In the genomic region with DNA sequence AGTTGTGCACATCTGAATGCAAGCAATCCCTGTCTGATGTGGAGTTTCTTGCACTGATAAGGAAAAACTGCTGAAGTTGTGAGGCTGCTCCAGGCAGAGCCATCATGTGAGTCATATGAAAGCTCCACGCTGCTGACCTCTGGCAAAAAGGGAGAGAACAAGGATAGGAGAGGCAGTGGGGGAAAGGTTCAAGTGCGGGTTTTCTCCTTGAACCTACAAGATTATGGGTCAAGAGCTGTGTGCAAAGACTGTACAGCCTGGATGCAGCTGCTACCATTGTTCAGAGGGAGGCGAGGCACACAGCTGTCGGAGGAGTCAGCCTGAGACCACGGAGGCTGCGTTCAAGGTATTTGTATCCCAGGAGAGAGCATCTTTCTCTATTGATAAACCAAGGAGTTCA, we compare ENCODE assay signal across 9 cellular contexts. TPM values are rescaled to one million over a fixed set of nuclear protein-coding genes. Genes with fewer than 3 reads are reported as not detected.
A peak's percentile ranks its signal among the peaks of the same experiment; 100 is the strongest.
DNase-seq lines count a peak whose midpoint lies in the region; ATAC-seq and TF ChIP-seq lines count a peak whose summit lies in the region.
"Had no signal": no experiment of that assay in that cellular context is flagged by ENCODE, and none has a peak within 500 bp of the region (broad histone marks: within the 10 kb centered on the region; RNA-seq: fewer than 3 reads in every experiment).

TSS of gene CDK15 (plus strand) at position 96 of the 400 bp plus-strand sequence. CDS start at position 224, 128 bp downstream.

- no peaks in the 10 kb centered on the region for H3K4me1 ChIP-seq in foreskin keratinocyte
- peaks cover 23% of the 10 kb centered on the region for H3K4me1 ChIP-seq in Caco-2

- no peak within 1 kb of the TSS for H3K27ac Mint-ChIP-seq in Caco-2 (ENCODE audit: unreplicated experiment)
- no peak within 1 kb of the TSS for H3K27ac Mint-ChIP-seq in activated T-cell treated with anti-CD3 and anti-CD28 coated beads, Interleukin-2, amount 50 U/mL, for 72 hours
- H3K27ac Mint-ChIP-seq: activated CD4-positive, alpha-beta T cell treated with anti-CD3 and anti-CD28 coated beads, Interleukin-2, amount 10 ng/mL, durations not matched to agents 7 days and 5 days had no signal

- DNase-seq in EH (ENCODE audit: low read depth): peak; percentile 70
- DNase-seq in SK-N-MC (ENCODE audit: low read depth, low spot score): no peak
- DNase-seq in foreskin keratinocyte: no peak
- DNase-seq in renal cortical epithelial cell (ENCODE audit: low read depth): peak; percentile 43
- no peak for DNase-seq in Caco-2
- no peak for DNase-seq in COLO829 (ENCODE audit: low spot score)
- no peak for DNase-seq in activated T-cell treated with anti-CD3 and anti-CD28 coated beads, Interleukin-2, amount 50 U/mL, for 72 hours
- no peak for DNase-seq in NCI-H526 (lab: John Stamatoyannopoulos, UW)
- DNase-seq: activated CD4-positive, alpha-beta T cell treated with anti-CD3 and anti-CD28 coated beads, Interleukin-2, amount 10 ng/mL, durations not matched to agents 7 days and 5 days had no signal

- no peaks in the 10 kb centered on the region for H3K27me3 Mint-ChIP-seq in Caco-2 (ENCODE audit: insufficient read depth, unreplicated experiment)
- H3K27me3 Mint-ChIP-seq in activated T-cell treated with anti-CD3 and anti-CD28 coated beads, Interleukin-2, amount 50 U/mL, for 72 hours (ENCODE audit: low read depth): peaks cover 27% of the 10 kb centered on the region

- H3K36me3 Mint-ChIP-seq in Caco-2 (ENCODE audit: insufficient read depth, unreplicated experiment): no peaks in the 10 kb centered on the region
- H3K36me3 Mint-ChIP-seq in activated T-cell treated with anti-CD3 and anti-CD28 coated beads, Interleukin-2, amount 50 U/mL, for 72 hours (ENCODE audit: insufficient read depth in 2 of 2): no peaks in the 10 kb centered on the region

- H3K4me3 ChIP-seq in SK-N-MC (peak within 1 kb of the TSS; percentile 54), Caco-2 (ENCODE audit: low read depth, low read length) (no peak within 1 kb of the TSS)

- H3K36me3 ChIP-seq in SK-N-MC (ENCODE audit: insufficient read depth, low read length) (no peaks in the 10 kb centered on the region), Caco-2 (ENCODE audit: control insufficient read depth, insufficient read depth, low read length) (no peaks in the 10 kb centered on the region)

- peak; percentile 54 for ATAC-seq in foreskin keratinocyte
- no peak for ATAC-seq in activated T-cell treated with anti-CD3 and anti-CD28 coated beads, Interleukin-2, amount 50 U/mL, for 72 hours (replicated peaks in 1 of 2)

- CTCF ChIA-PET in Caco-2 (lab: Charles Lee): no interaction called here

- no peak for TF ChIP-seq CTCF in foreskin keratinocyte (conservative IDR thresholded peaks at IDR 0.05)
- no peak for TF ChIP-seq CTCF in Caco-2 (IDR thresholded peaks at IDR 0.05; ENCODE audit: insufficient read depth in 1 of 2, low read depth in 1 of 2, low read length in 1 of 2, severe bottlenecking in 1 of 2, unreplicated experiment in 1 of 2)

- no peaks in the 10 kb centered on the region for H3K9me3 Mint-ChIP-seq in Caco-2 (ENCODE audit: unreplicated experiment)
- H3K9me3 Mint-ChIP-seq in activated T-cell treated with anti-CD3 and anti-CD28 coated beads, Interleukin-2, amount 50 U/mL, for 72 hours: no peaks in the 10 kb centered on the region
- H3K9me3 Mint-ChIP-seq: activated CD4-positive, alpha-beta T cell treated with anti-CD3 and anti-CD28 coated beads, Interleukin-2, amount 10 ng/mL, durations not matched to agents 7 days and 5 days had no signal

- H3K27me3 ChIP-seq in foreskin keratinocyte (no peaks in the 10 kb centered on the region), Caco-2 (replicated peaks; ENCODE audit: control insufficient read depth, insufficient read depth, low read length) (no peaks in the 10 kb centered on the region)

- intact Hi-C loops in Caco-2 (cut with micrococcal nuclease; ENCODE audit: unreplicated experiment): no loop called here

- POLR2A ChIA-PET in Caco-2 (lab: Charles Lee): no interaction called here

- H3K9ac ChIP-seq in SK-N-MC (ENCODE audit: insufficient read length): peak within 1 kb of the TSS; percentile 23

- no peak within 1 kb of the TSS for H3K4me3 Mint-ChIP-seq in Caco-2 (ENCODE audit: unreplicated experiment)
- H3K4me3 Mint-ChIP-seq in activated T-cell treated with anti-CD3 and anti-CD28 coated beads, Interleukin-2, amount 50 U/mL, for 72 hours: no peak within 1 kb of the TSS
- H3K4me3 Mint-ChIP-seq: activated CD4-positive, alpha-beta T cell treated with anti-CD3 and anti-CD28 coated beads, Interleukin-2, amount 10 ng/mL, durations not matched to agents 7 days and 5 days had no signal

- H3K9me3 ChIP-seq in SK-N-MC (ENCODE audit: low read depth, low read length) (no peaks in the 10 kb centered on the region; the same call in 1 of the 2 replicates), Caco-2 (no peaks in the 10 kb centered on the region)

- BruUV-seq in Caco-2 (replicated peaks; lab: Mats Ljungman, UMichigan): no TSS peak

- peaks cover 35% of the 10 kb centered on the region for H3K4me1 Mint-ChIP-seq in Caco-2 (ENCODE audit: low read depth, unreplicated experiment)
- no peaks in the 10 kb centered on the region for H3K4me1 Mint-ChIP-seq in activated T-cell treated with anti-CD3 and anti-CD28 coated beads, Interleukin-2, amount 50 U/mL, for 72 hours (ENCODE audit: low read depth)
- H3K4me1 Mint-ChIP-seq: activated CD4-positive, alpha-beta T cell treated with anti-CD3 and anti-CD28 coated beads, Interleukin-2, amount 10 ng/mL, durations not matched to agents 7 days and 5 days had no signal

- H3K27ac ChIP-seq in SK-N-MC (peak within 1 kb of the TSS; percentile 14; the same call in 1 of the 2 replicates), foreskin keratinocyte (no peak within 1 kb of the TSS)

RNA-seq across cellular contexts. Expression of gene CDK15, which starts in this region (rescaled TPM):
- total RNA-seq in foreskin keratinocyte: 0.14 and 0.28 TPM in 2 replicates
- polyA plus RNA-seq in foreskin keratinocyte: 0.03 and 0.04 TPM in 2 replicates
- total RNA-seq in renal cortical epithelial cell: 0.55 and 4.5 TPM in 2 replicates
- not detected in 2 replicates for total RNA-seq in Caco-2 (2022)
- total RNA-seq in activated T-cell treated with anti-CD3 and anti-CD28 coated beads, Interleukin-2, amount 50 U/mL, for 72 hours: not detected
- total RNA-seq: activated CD4-positive, alpha-beta T cell treated with anti-CD3 and anti-CD28 coated beads, Interleukin-2, amount 10 ng/mL, durations not matched to agents 7 days and 5 days had no signal

Comparison
In these comparisons a context has a peak if more than half of its experiments do, and no peak if none do; other contexts are left out.
1. Peak in ATAC-seq in foreskin keratinocyte; RNA of the gene not detected or under 1 TPM.
2. DNase-seq: peak in EH (single experiment) and renal cortical epithelial cell (single experiment); none in SK-N-MC (single experiment), foreskin keratinocyte (0 of 2), Caco-2 (0 of 2), COLO829 (single experiment), activated T-cell treated with anti-CD3 and anti-CD28 coated beads, Interleukin-2, amount 50 U/mL, for 72 hours (0 of 2) and NCI-H526 (0 of 2).